8 cellular contexts compared by ENCODE assay signal in the genomic region with DNA sequence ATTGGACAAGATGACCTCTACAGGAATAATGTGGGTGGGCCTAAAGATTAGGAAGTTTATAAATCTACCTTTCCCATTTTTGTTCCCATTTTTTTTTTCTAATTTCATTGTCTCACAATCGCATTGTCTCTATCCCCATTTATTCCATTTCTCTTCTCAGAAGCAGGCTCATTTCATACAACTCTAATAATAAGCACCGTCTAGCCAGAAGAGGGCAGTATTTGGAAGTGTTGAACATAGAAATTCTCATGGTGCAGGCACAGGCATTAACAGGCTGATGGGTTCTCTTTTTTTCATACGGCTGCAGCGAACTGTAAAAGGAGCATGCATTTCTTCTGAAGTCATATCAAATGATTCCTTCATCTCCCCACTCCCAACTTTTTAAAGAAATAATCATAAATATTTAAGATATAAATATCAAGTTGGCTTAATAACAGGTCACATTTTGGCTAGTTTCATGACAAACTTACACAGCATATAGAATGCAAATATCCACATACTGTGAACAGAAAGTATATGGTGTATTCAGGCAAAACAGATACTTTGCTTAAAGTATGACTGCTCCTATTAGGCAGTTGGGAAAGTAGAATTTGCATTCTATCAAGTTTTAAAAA.
DNase-seq lines count a peak whose midpoint lies in the region; ATAC-seq and TF ChIP-seq lines count a peak whose summit lies in the region.

No MANE protein-coding gene starts in this region.

- no peaks in the 10 kb centered on the region for H3K9me3 Mint-ChIP-seq in osteocyte (ENCODE audit: unreplicated experiment)

- ATAC-seq in GM18508 (IDR thresholded peaks at IDR 0.05; ENCODE audit: insufficient read depth, unreplicated experiment) (peak; percentile 84), HG02870 (IDR thresholded peaks at IDR 0.05; ENCODE audit: unreplicated experiment) (peak; percentile 89)

- no peaks in the 10 kb centered on the region for H3K36me3 Mint-ChIP-seq in osteocyte (ENCODE audit: unreplicated experiment)

- TF ChIP-seq CTCF in osteocyte (IDR thresholded peaks at IDR 0.05) = peak; percentile 74

- H3K4me1 Mint-ChIP-seq in osteocyte (ENCODE audit: unreplicated experiment) = no peaks in the 10 kb centered on the region

- H3K27me3 Mint-ChIP-seq in osteocyte (ENCODE audit: unreplicated experiment) = peaks cover 10% of the 10 kb centered on the region

- H3K27ac Mint-ChIP-seq in osteocyte (ENCODE audit: unreplicated experiment) = no peak overlapping the region

- H3K4me3 Mint-ChIP-seq in osteocyte (ENCODE audit: unreplicated experiment) = no peak overlapping the region

- DNase-seq in AML-193 (lab: John Stamatoyannopoulos, UW) (peak; percentile 69 to 74), NCI-H1105 treated with DMSO at 0.1 percent for 48 hours (lab: John Stamatoyannopoulos, UW) (peak; percentile 73), SKM-1 treated with dmso at 0.1 percent for 144 hours (lab: John Stamatoyannopoulos, UW; ENCODE audit: unreplicated experiment) (peak; percentile 54), fibroblast of peridontal ligament (ENCODE audit: extremely low read depth) (peak; percentile 86), osteocyte (ENCODE audit: extremely low spot score, unreplicated experiment) (no peak)
- no peak for DNase-seq in activated CD8-positive, alpha-beta memory T cell treated with anti-CD3 and anti-CD28 coated beads for 24 hours

Comparison
In these comparisons a context has a peak if more than half of its experiments do, and no peak if none do; other contexts are left out.
1. DNase-seq: peak in AML-193 (2 of 2), NCI-H1105 treated with DMSO at 0.1 percent for 48 hours (single experiment), SKM-1 treated with dmso at 0.1 percent for 144 hours (single experiment) and fibroblast of peridontal ligament (single experiment); none in osteocyte (single experiment) and activated CD8-positive, alpha-beta memory T cell treated with anti-CD3 and anti-CD28 coated beads for 24 hours (single experiment).